19 cellular contexts compared by ENCODE assay signal in genomic region chr11:73856001-73856663, GRCh38. TPM values are rescaled to one million over a fixed set of nuclear protein-coding genes. Genes with fewer than 3 reads are reported as not detected.
A peak's percentile ranks its signal among the peaks of the same experiment; 100 is the strongest.
DNase-seq lines count a peak whose midpoint lies in the region; ATAC-seq and TF ChIP-seq lines count a peak whose summit lies in the region.
"Had no signal": no experiment of that assay in that cellular context is flagged by ENCODE, and none has a peak within 500 bp of the region (broad histone marks: within the 10 kb centered on the region; RNA-seq: fewer than 3 reads in every experiment).

No MANE protein-coding gene starts in this region.

- TF ChIP-seq CTCF in OCI-LY7 (conservative IDR thresholded peaks at IDR 0.05; ENCODE audit: low read length) = no peak

- H3K9me3 ChIP-seq in OCI-LY7 (ENCODE audit: low read length) = no peaks in the 10 kb centered on the region
- H3K9me3 ChIP-seq: Caco-2, spleen had no signal

- H3K4me1 ChIP-seq in OCI-LY7 (ENCODE audit: insufficient read depth, low read length, poor library complexity, severe bottlenecking) = no peaks in the 10 kb centered on the region
- H3K4me1 ChIP-seq: Caco-2, spleen had no signal

- POLR2A ChIA-PET in OCI-LY7 (lab: Charles Lee) = interaction anchor here (0.5 to 1.3 kb wide), 4 partner anchors 14 to 390 kb away, joined by 3 to 4 read pairs (median 4); no protein-coding TSS in a partner anchor

- BruUV-seq in OCI-LY7 (replicated peaks; lab: Mats Ljungman, UMichigan) = no TSS peak

- H3K4me2 ChIP-seq in OCI-LY7 (ENCODE audit: low read length) = no peak overlapping the region

- intact Hi-C loops in OCI-LY7 (cut with micrococcal nuclease; ENCODE audit: unreplicated experiment) = no loop called here

- no peaks in the 10 kb centered on the region for H3K79me2 ChIP-seq in OCI-LY7 (ENCODE audit: insufficient read depth, low read depth, low read length)

- no peak overlapping the region for H3K4me3 ChIP-seq in OCI-LY7 (ENCODE audit: low read depth, low read length, poor library complexity, severe bottlenecking)
- H3K4me3 ChIP-seq: spleen had no signal

- peak; percentile 81 for DNase-seq in Ammon's horn (ENCODE audit: low spot score)
- peak; percentile 34 to 70 for DNase-seq in NCI-H187 (lab: John Stamatoyannopoulos, UW)
- DNase-seq in inferior parietal cortex (ENCODE audit: extremely low spot score) = peak; percentile 72
- DNase-seq in NCI-H510A (lab: John Stamatoyannopoulos, UW) = no peak
- DNase-seq in OCI-LY7 (ENCODE audit: low spot score) = no peak
- DNase-seq: activated CD4-positive, CD25-positive, alpha-beta regulatory T cell treated with anti-CD3 and anti-CD28 coated beads, Interleukin-2, amount 50 U/mL, for 72 hours; activated CD8-positive, alpha-beta memory T cell treated with anti-CD3 and anti-CD28 coated beads, Interleukin-2, amount 10 ng/mL, durations not matched to agents 7 days and 5 days; activated gamma-delta T cell treated with Interleukin-2 at 50 U/mL for 16 hours; Caco-2; erythroblast; GDM1; glutamatergic neuron; IMR-90; spleen; stimulated activated naive CD8-positive, alpha-beta T cell treated with anti-CD3 and anti-CD28 coated beads, Interleukin-15, amount 100 ng/mL, for 72 hours; T-helper 2 cell had no signal

- CTCF ChIA-PET in OCI-LY7 (lab: Charles Lee; ENCODE audit: unreplicated experiment) = interaction anchor here (0.5 kb wide), 1 partner anchor 197 kb away, joined by 4 read pairs; no protein-coding TSS in a partner anchor

- H3K9me2 ChIP-seq in OCI-LY7 (ENCODE audit: insufficient read depth, low read length) = no peaks in the 10 kb centered on the region

- H3K27ac ChIP-seq in cingulate gyrus (ENCODE audit: low read depth, low read length) (peak overlapping the region; percentile 88), OCI-LY7 (ENCODE audit: low read depth, low read length, poor library complexity, severe bottlenecking) (no peak overlapping the region)
- H3K27ac ChIP-seq: spleen had no signal

- ATAC-seq in HG03378 (IDR thresholded peaks at IDR 0.05; ENCODE audit: unreplicated experiment) (no peak), GM19397 (IDR thresholded peaks at IDR 0.05; ENCODE audit: unreplicated experiment) (no peak)
- ATAC-seq: activated CD8-positive, alpha-beta memory T cell treated with anti-CD3 and anti-CD28 coated beads, Interleukin-2, amount 10 ng/mL, durations not matched to agents 7 days and 5 days; stimulated activated naive CD8-positive, alpha-beta T cell treated with anti-CD3 and anti-CD28 coated beads, Interleukin-15, amount 100 ng/mL, for 72 hours had no signal

- no peaks in the 10 kb centered on the region for H4K20me1 ChIP-seq in OCI-LY7 (ENCODE audit: insufficient read depth, low read length)

- H2AFZ ChIP-seq in OCI-LY7 (ENCODE audit: low read length) = no peak overlapping the region

- peaks cover 62% of the 10 kb centered on the region for H3K36me3 ChIP-seq in OCI-LY7 (ENCODE audit: insufficient read depth, low read length)

RNA-seq across cellular contexts. Expression of gene COA4, which starts 20.5 kb away (rescaled TPM):
- total RNA-seq in OCI-LY7 (2014; rRNA removed; shearing (Covaris generic)) = 153 and 171 TPM in 2 replicates
- total RNA-seq in OCI-LY7 (2022) = 95.4 and 104 TPM in 2 replicates

RNA-seq across cellular contexts. Expression of gene PAAF1, which starts 20.7 kb away (rescaled TPM):
- total RNA-seq in OCI-LY7 (2014; rRNA removed; shearing (Covaris generic)) = 11.2 and 12.3 TPM in 2 replicates
- total RNA-seq in OCI-LY7 (2022) = 35.0 and 35.5 TPM in 2 replicates

Comparison
In these comparisons a context has a peak if more than half of its experiments do, and no peak if none do; other contexts are left out.
1. DNase-seq: peak in Ammon's horn (single experiment), NCI-H187 (2 of 2) and inferior parietal cortex (single experiment); none in NCI-H510A (single experiment) and OCI-LY7 (single experiment).